ENCODE assay signal across 21 cellular contexts in the genomic region with DNA sequence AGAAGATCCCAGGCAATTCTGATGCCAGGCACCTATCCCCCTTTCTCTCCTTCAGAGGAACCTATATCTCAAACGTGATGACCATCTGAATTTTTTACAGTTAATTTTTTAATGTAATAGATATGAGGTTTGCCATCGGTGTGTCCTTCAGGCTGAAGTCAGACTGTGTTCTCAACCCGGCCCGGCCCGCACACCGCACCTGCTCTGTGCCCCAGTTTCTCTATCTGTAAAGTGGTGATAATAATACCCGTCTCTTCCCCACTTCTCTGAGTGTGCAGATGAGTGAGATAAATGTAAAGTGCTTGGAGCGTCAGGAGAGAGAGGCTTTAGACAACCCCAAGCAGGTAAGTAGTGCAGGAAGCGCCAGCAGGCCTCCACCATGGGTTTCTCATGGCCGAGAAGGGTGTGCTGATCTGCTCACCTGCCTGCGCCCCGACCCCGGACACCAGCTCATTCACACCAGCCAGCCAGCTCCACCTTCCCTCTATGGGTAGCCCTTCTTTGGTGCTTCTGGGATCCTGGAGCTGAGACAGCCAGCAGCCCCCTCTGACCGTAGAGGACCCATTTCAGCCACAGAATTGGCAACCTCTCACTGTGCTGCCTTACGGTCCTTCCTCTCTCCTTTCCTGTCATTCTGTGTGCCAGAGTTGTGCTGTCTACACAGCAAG.
DNase-seq lines count a peak whose midpoint lies in the region; ATAC-seq, FAIRE-seq and TF ChIP-seq lines count a peak whose summit lies in the region.
"Had no signal": no experiment of that assay in that cellular context is flagged by ENCODE, and none has a peak within 500 bp of the region (broad histone marks: within the 10 kb centered on the region; RNA-seq: fewer than 3 reads in every experiment).

No MANE protein-coding gene starts in this region.

- FAIRE-seq in urothelium cell line (lab: Jason Lieb, UNC) = peak; percentile 91
- FAIRE-seq: GM18507 had no signal

- intact Hi-C loops in activated naive CD4-positive, alpha-beta T cell treated with anti-CD3 and anti-CD28 coated beads for 36 hours (cut with micrococcal nuclease) = no loop called here
- intact Hi-C loops in Calu3 (cut with micrococcal nuclease; ENCODE audit: unreplicated experiment) = no loop called here

- no peak for DNase-seq in activated naive CD4-positive, alpha-beta T cell treated with anti-CD3 and anti-CD28 coated beads for 36 hours
- DNase-seq in urothelium cell line (ENCODE audit: low spot score) (no peak), Calu3 (no peak), medulla oblongata (ENCODE audit: extremely low spot score) (no peak)
- DNase-seq: activated CD4-positive, alpha-beta T cell treated with anti-CD3 and anti-CD28 coated beads, Interleukin-2, amount 50 U/mL, for 4 hours; activated naive CD8-positive, alpha-beta T cell treated with anti-CD3 and anti-CD28 coated beads, Interleukin-2, amount 10 ng/mL, durations not matched to agents 7 days and 5 days; activated T-cell treated with anti-CD3 and anti-CD28 coated beads, Interleukin-2, amount 50 U/mL, for 1 hour; C1 segment of cervical spinal cord; effector CD8-positive, alpha-beta T cell; lower lobe of right lung; NCI-H1105; NCI-H510A treated with DMSO at 0.1 percent for 48 hours; Peyer's patch; stimulated activated CD4-positive, alpha-beta T cell treated with anti-CD3 and anti-CD28 coated beads, Interleukin-12 subunit alpha, Interleukin-12 subunit beta, amount 100 ng/mL, for 4 hours; stimulated activated CD4-positive, alpha-beta T cell treated with anti-CD3 and anti-CD28 coated beads, Interleukin-4, amount 100 ng/mL, for 4 hours; upper lobe of right lung had no signal

- no peaks in the 10 kb centered on the region for H3K27me3 Mint-ChIP-seq in activated naive CD4-positive, alpha-beta T cell treated with anti-CD3 and anti-CD28 coated beads, Interleukin-2, amount 50 U/mL, for 24 hours
- no peaks in the 10 kb centered on the region for H3K27me3 Mint-ChIP-seq in activated naive CD4-positive, alpha-beta T cell treated with anti-CD3 and anti-CD28 coated beads for 36 hours (ENCODE audit: low read depth)
- no peaks in the 10 kb centered on the region for H3K27me3 Mint-ChIP-seq in activated T-helper 17 cell treated with anti-CD3 and anti-CD28 coated beads, Interleukin-2, amount 50 U/mL, for 72 hours
- H3K27me3 Mint-ChIP-seq in nephron (ENCODE audit: low read depth) (peaks cover 8% of the 10 kb centered on the region), Calu3 (ENCODE audit: unreplicated experiment) (no peaks in the 10 kb centered on the region)

- no peaks in the 10 kb centered on the region for H3K9me3 Mint-ChIP-seq in activated naive CD4-positive, alpha-beta T cell treated with anti-CD3 and anti-CD28 coated beads, Interleukin-2, amount 50 U/mL, for 24 hours
- no peaks in the 10 kb centered on the region for H3K9me3 Mint-ChIP-seq in activated naive CD4-positive, alpha-beta T cell treated with anti-CD3 and anti-CD28 coated beads for 36 hours
- no peaks in the 10 kb centered on the region for H3K9me3 Mint-ChIP-seq in activated T-helper 17 cell treated with anti-CD3 and anti-CD28 coated beads, Interleukin-2, amount 50 U/mL, for 72 hours
- H3K9me3 Mint-ChIP-seq in nephron (no peaks in the 10 kb centered on the region), Calu3 (ENCODE audit: low read depth, unreplicated experiment) (no peaks in the 10 kb centered on the region)
- H3K9me3 Mint-ChIP-seq: activated naive CD8-positive, alpha-beta T cell treated with anti-CD3 and anti-CD28 coated beads, Interleukin-2, amount 10 ng/mL, durations not matched to agents 7 days and 5 days had no signal

- H3K36me3 Mint-ChIP-seq in activated naive CD4-positive, alpha-beta T cell treated with anti-CD3 and anti-CD28 coated beads, Interleukin-2, amount 50 U/mL, for 24 hours = no peaks in the 10 kb centered on the region
- H3K36me3 Mint-ChIP-seq in activated naive CD4-positive, alpha-beta T cell treated with anti-CD3 and anti-CD28 coated beads for 36 hours (ENCODE audit: low read depth) = no peaks in the 10 kb centered on the region
- H3K36me3 Mint-ChIP-seq in activated T-helper 17 cell treated with anti-CD3 and anti-CD28 coated beads, Interleukin-2, amount 50 U/mL, for 72 hours (ENCODE audit: low read depth) = no peaks in the 10 kb centered on the region
- H3K36me3 Mint-ChIP-seq in nephron (ENCODE audit: low read depth) (no peaks in the 10 kb centered on the region), Calu3 (ENCODE audit: insufficient read depth, unreplicated experiment) (no peaks in the 10 kb centered on the region)
- H3K36me3 Mint-ChIP-seq: activated naive CD8-positive, alpha-beta T cell treated with anti-CD3 and anti-CD28 coated beads, Interleukin-2, amount 10 ng/mL, durations not matched to agents 7 days and 5 days had no signal

- TF ChIP-seq CTCF in nephron (IDR thresholded peaks at IDR 0.05; ENCODE audit: unreplicated experiment in 3 of 3) (no peak), Calu3 (IDR thresholded peaks at IDR 0.05; ENCODE audit: unreplicated experiment) (no peak)

- peaks cover 44% of the 10 kb centered on the region for H3K4me1 Mint-ChIP-seq in activated naive CD4-positive, alpha-beta T cell treated with anti-CD3 and anti-CD28 coated beads, Interleukin-2, amount 50 U/mL, for 24 hours
- H3K4me1 Mint-ChIP-seq in activated naive CD4-positive, alpha-beta T cell treated with anti-CD3 and anti-CD28 coated beads for 36 hours (ENCODE audit: low read depth) = peaks cover 37% of the 10 kb centered on the region
- H3K4me1 Mint-ChIP-seq in activated T-helper 17 cell treated with anti-CD3 and anti-CD28 coated beads, Interleukin-2, amount 50 U/mL, for 72 hours = peaks cover 49% of the 10 kb centered on the region
- H3K4me1 Mint-ChIP-seq in nephron (peaks cover 40% of the 10 kb centered on the region), Calu3 (ENCODE audit: low read depth, unreplicated experiment) (no peaks in the 10 kb centered on the region)

- H3K4me3 Mint-ChIP-seq in activated naive CD4-positive, alpha-beta T cell treated with anti-CD3 and anti-CD28 coated beads, Interleukin-2, amount 50 U/mL, for 24 hours = no peak overlapping the region
- no peak overlapping the region for H3K4me3 Mint-ChIP-seq in activated naive CD4-positive, alpha-beta T cell treated with anti-CD3 and anti-CD28 coated beads for 36 hours
- H3K4me3 Mint-ChIP-seq in activated T-helper 17 cell treated with anti-CD3 and anti-CD28 coated beads, Interleukin-2, amount 50 U/mL, for 72 hours = peak overlapping the region; percentile 61
- H3K4me3 Mint-ChIP-seq in nephron (no peak overlapping the region), Calu3 (ENCODE audit: low read depth, unreplicated experiment) (no peak overlapping the region)
- H3K4me3 Mint-ChIP-seq: activated naive CD8-positive, alpha-beta T cell treated with anti-CD3 and anti-CD28 coated beads, Interleukin-2, amount 10 ng/mL, durations not matched to agents 7 days and 5 days had no signal

- no peak for ATAC-seq in activated T-helper 17 cell treated with anti-CD3 and anti-CD28 coated beads, Interleukin-2, amount 50 U/mL, for 72 hours (replicated peaks)
- ATAC-seq: gastroesophageal sphincter, lower lobe of right lung, upper lobe of right lung had no signal

- CTCF ChIA-PET in activated naive CD4-positive, alpha-beta T cell treated with anti-CD3 and anti-CD28 coated beads for 36 hours (lab: Charles Lee) = interaction anchor here (0.7 to 0.8 kb wide), 2 partner anchors 76 to 191 kb away, joined by 3 to 5 read pairs; no protein-coding TSS in a partner anchor
- CTCF ChIA-PET in Calu3 (lab: Charles Lee) = no interaction called here

- peak overlapping the region; percentile 55 for H3K27ac Mint-ChIP-seq in activated naive CD4-positive, alpha-beta T cell treated with anti-CD3 and anti-CD28 coated beads, Interleukin-2, amount 50 U/mL, for 24 hours
- no peak overlapping the region for H3K27ac Mint-ChIP-seq in activated naive CD4-positive, alpha-beta T cell treated with anti-CD3 and anti-CD28 coated beads for 36 hours
- peak overlapping the region; percentile 80 for H3K27ac Mint-ChIP-seq in activated T-helper 17 cell treated with anti-CD3 and anti-CD28 coated beads, Interleukin-2, amount 50 U/mL, for 72 hours
- H3K27ac Mint-ChIP-seq in nephron (peak overlapping the region in 2 of 3 experiments; percentile 69 to 70), Calu3 (ENCODE audit: unreplicated experiment) (no peak overlapping the region)
- H3K27ac Mint-ChIP-seq: activated naive CD8-positive, alpha-beta T cell treated with anti-CD3 and anti-CD28 coated beads, Interleukin-2, amount 10 ng/mL, durations not matched to agents 7 days and 5 days had no signal

- BruUV-seq in Calu3 (replicated peaks; lab: Mats Ljungman, UMichigan) = no TSS peak

Comparison
In these comparisons a context has a peak if more than half of its experiments do, and no peak if none do; other contexts are left out.
1. H3K27ac Mint-ChIP-seq: peak in activated naive CD4-positive, alpha-beta T cell treated with anti-CD3 and anti-CD28 coated beads, Interleukin-2, amount 50 U/mL, for 24 hours (single experiment), activated T-helper 17 cell treated with anti-CD3 and anti-CD28 coated beads, Interleukin-2, amount 50 U/mL, for 72 hours (single experiment) and nephron (2 of 3); none in activated naive CD4-positive, alpha-beta T cell treated with anti-CD3 and anti-CD28 coated beads for 36 hours (single experiment) and Calu3 (single experiment).